Comparison of ENCODE assay signal across 8 cellular contexts in the genomic region with DNA sequence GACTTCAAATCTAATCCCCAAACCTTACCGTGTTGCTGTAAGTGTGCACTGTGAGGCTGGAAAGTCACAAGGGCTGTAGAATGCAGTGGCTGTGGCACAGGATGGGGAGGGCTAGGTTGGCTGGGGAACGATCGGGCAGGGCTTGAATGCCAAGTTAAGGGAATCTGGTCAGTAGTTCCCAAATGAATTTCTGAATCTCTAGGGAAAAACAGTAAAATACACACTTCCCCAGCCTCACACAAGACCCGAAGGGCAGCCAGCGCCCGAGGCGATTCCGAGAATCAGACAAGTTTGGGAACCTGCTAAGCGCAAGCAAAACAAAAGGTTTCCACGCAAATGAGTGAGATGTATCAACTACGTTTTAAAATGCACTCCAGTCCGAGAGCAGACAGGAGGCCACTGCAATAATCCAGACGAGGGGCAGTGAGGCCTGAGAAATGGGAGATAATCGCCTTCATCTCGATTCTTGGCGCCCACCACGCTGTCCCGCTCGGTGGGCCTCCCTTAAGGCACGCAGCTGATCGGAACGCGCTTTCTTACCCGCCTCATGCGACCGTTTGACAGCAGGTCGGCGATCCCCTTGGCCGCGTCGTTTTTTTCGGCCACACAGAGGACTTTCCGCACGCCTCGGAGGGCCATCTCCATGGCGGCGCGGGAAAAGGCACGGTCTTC. TPM values are rescaled to one million over a fixed set of nuclear protein-coding genes. Genes with fewer than 3 reads are reported as not detected.
DNase-seq lines count a peak whose midpoint lies in the region; ATAC-seq and TF ChIP-seq lines count a peak whose summit lies in the region.

No MANE protein-coding gene starts in this region.

- ATAC-seq in GM19324 (IDR thresholded peaks at IDR 0.05; ENCODE audit: low FRiP score, unreplicated experiment) (peak; percentile 9), left lobe of liver (peak; percentile 20)

- H3K4me3 ChIP-seq in AG04450 (ENCODE audit: low read depth, low read length), result peak overlapping the region; percentile 93

- H3K4me3 Mint-ChIP-seq in brain, result peak overlapping the region; percentile 88 to 94 (median 92)

- POLR2A ChIA-PET in AG04450 (lab: Yijun Ruan, JAX), result interaction anchor here (0.8 kb wide), 1 partner anchor 14 kb away, joined by 3 read pairs; no protein-coding TSS in a partner anchor

- H3K27ac ChIP-seq in AG04450 (ENCODE audit: low read depth, low read length) (peak overlapping the region; percentile 52), temporal lobe (ENCODE audit: low read depth, low read length) (peak overlapping the region; percentile 89)

- peaks cover 65% of the 10 kb centered on the region for H3K4me1 Mint-ChIP-seq in brain

- peaks cover 48% of the 10 kb centered on the region for H3K36me3 Mint-ChIP-seq in brain

- H3K27me3 ChIP-seq in AG04450 (ENCODE audit: control insufficient read depth, insufficient read depth, low read length), result no peaks in the 10 kb centered on the region

- TF ChIP-seq CTCF in AG04450 (IDR thresholded peaks at IDR 0.05; ENCODE audit: low read depth, low read length) (no peak), brain (conservative IDR thresholded peaks at IDR 0.05) (no peak)

- CTCF ChIA-PET in AG04450 (lab: Charles Lee), result no interaction called here

- no peaks in the 10 kb centered on the region for H3K9me3 Mint-ChIP-seq in brain

- H3K27me3 Mint-ChIP-seq in brain, result peaks cover 14% of the 10 kb centered on the region

- DNase-seq in AG04450 (ENCODE audit: low read depth, low spot score) (no peak), LHCN-M2 (ENCODE audit: low read depth) (peak; percentile 11), left lobe of liver (ENCODE audit: low spot score) (no peak), T1000 (lab: John Stamatoyannopoulos, UW) (no peak), NCI-H226 (no peak)

- peak overlapping the region; percentile 92 to 99 (median 99) for H3K27ac Mint-ChIP-seq in brain

- H3K9me3 ChIP-seq in AG04450 (ENCODE audit: control insufficient read depth, insufficient read depth, low read length), result no peaks in the 10 kb centered on the region; the same call in 1 of the 2 replicates

RNA-seq across cellular contexts. Expression of a gene that starts 0.6 kb away (rescaled TPM):
- 11.9 and 12.2 TPM in 2 replicates for polyA plus RNA-seq in AG04450 (2011; rRNA removed)
- 22.0 and 24.9 TPM in 2 replicates for polyA minus RNA-seq in AG04450 (2011; rRNA and poly(A)+ RNA removed)
- total RNA-seq in LHCN-M2 (2014; rRNA removed), result 46.4 and 58.7 TPM in 2 replicates
- 14.1 TPM for polyA plus RNA-seq in LHCN-M2 (2012)
- polyA plus RNA-seq in brain (ENCODE audit: insufficient read depth, low read depth, low replicate concordance), result 31.1 TPM
- 19.8 TPM for total RNA-seq in left lobe of liver
- total RNA-seq in temporal lobe, result 28.0 TPM

RNA-seq across cellular contexts. Expression of a gene that starts 0.9 kb away (rescaled TPM):
- polyA plus RNA-seq in AG04450 (2011; rRNA removed), result 8.5 and 9.1 TPM in 2 replicates
- polyA minus RNA-seq in AG04450 (2011; rRNA and poly(A)+ RNA removed), result 14.5 and 16.9 TPM in 2 replicates
- total RNA-seq in LHCN-M2 (2014; rRNA removed), result 9.0 and 11.3 TPM in 2 replicates
- 6.7 TPM for polyA plus RNA-seq in LHCN-M2 (2012)
- 10.3 TPM for polyA plus RNA-seq in brain (ENCODE audit: insufficient read depth, low read depth, low replicate concordance)
- 5.1 TPM for total RNA-seq in left lobe of liver
- 9.3 TPM for total RNA-seq in temporal lobe

RNA-seq across cellular contexts. Expression of a gene that starts 49.2 kb away (rescaled TPM):
- polyA plus RNA-seq in AG04450 (2011; rRNA removed) (4.0 and 4.3 TPM in 2 replicates), brain (ENCODE audit: insufficient read depth, low read depth, low replicate concordance) (39.2 TPM)
- polyA minus RNA-seq in AG04450 (2011; rRNA and poly(A)+ RNA removed), result 4.7 and 5.7 TPM in 2 replicates
- total RNA-seq in LHCN-M2 (2014; rRNA removed) (20.0 and 22.2 TPM in 2 replicates), left lobe of liver (439 TPM), temporal lobe (3.0 TPM)
- 11.7 TPM for polyA plus RNA-seq in LHCN-M2 (2012)

RNA-seq across cellular contexts. Expression of a gene that starts 53.7 kb away (rescaled TPM):
- polyA plus RNA-seq in AG04450 (2011; rRNA removed), result 5.9 and 7.1 TPM in 2 replicates
- polyA minus RNA-seq in AG04450 (2011; rRNA and poly(A)+ RNA removed), result 6.1 and 8.4 TPM in 2 replicates
- total RNA-seq in LHCN-M2 (2014; rRNA removed), result 9.4 and 9.6 TPM in 2 replicates
- 8.4 TPM for polyA plus RNA-seq in LHCN-M2 (2012)
- polyA plus RNA-seq in brain (ENCODE audit: insufficient read depth, low read depth, low replicate concordance), result 13.5 TPM
- 6.4 TPM for total RNA-seq in left lobe of liver
- total RNA-seq in temporal lobe, result 22.4 TPM

RNA-seq across cellular contexts. Expression of a gene that starts 55.7 kb away (rescaled TPM):
- polyA plus RNA-seq in AG04450 (2011; rRNA removed), result 192 and 235 TPM in 2 replicates
- 360 and 447 TPM in 2 replicates for polyA minus RNA-seq in AG04450 (2011; rRNA and poly(A)+ RNA removed)
- 284 and 286 TPM in 2 replicates for total RNA-seq in LHCN-M2 (2014; rRNA removed)
- polyA plus RNA-seq in LHCN-M2 (2012), result 342 TPM
- polyA plus RNA-seq in brain (ENCODE audit: insufficient read depth, low read depth, low replicate concordance), result 129 TPM
- total RNA-seq in left lobe of liver, result 102 TPM
- total RNA-seq in temporal lobe, result 38.1 TPM

Comparison
In these comparisons a context has a peak if more than half of its experiments do, and no peak if none do; other contexts are left out.
1. RNA of a gene that starts 49.2 kb away (total RNA-seq): 439 TPM in left lobe of liver (single experiment); 20.0 to 22.2 TPM in LHCN-M2 and 3.0 TPM in temporal lobe (single experiment); every median in the first group is over 10 times any median in the second.